In genomic region chr6:51273228-51273961, GRCh38 we compare ENCODE assay signal across 1 cellular context.
TF ChIP-seq lines count a peak whose summit lies in the region.

No MANE protein-coding gene starts in this region.

TF ChIP-seq in HepG2, 621 proteins besides CTCF, POLR2A, EP300 and RAD21 (continued from another document):
- TF ChIP-seq ZNF687 (CRISPR knock-in tag; IDR thresholded peaks at IDR 0.05), result no peak
- TF ChIP-seq, protein P1, sequence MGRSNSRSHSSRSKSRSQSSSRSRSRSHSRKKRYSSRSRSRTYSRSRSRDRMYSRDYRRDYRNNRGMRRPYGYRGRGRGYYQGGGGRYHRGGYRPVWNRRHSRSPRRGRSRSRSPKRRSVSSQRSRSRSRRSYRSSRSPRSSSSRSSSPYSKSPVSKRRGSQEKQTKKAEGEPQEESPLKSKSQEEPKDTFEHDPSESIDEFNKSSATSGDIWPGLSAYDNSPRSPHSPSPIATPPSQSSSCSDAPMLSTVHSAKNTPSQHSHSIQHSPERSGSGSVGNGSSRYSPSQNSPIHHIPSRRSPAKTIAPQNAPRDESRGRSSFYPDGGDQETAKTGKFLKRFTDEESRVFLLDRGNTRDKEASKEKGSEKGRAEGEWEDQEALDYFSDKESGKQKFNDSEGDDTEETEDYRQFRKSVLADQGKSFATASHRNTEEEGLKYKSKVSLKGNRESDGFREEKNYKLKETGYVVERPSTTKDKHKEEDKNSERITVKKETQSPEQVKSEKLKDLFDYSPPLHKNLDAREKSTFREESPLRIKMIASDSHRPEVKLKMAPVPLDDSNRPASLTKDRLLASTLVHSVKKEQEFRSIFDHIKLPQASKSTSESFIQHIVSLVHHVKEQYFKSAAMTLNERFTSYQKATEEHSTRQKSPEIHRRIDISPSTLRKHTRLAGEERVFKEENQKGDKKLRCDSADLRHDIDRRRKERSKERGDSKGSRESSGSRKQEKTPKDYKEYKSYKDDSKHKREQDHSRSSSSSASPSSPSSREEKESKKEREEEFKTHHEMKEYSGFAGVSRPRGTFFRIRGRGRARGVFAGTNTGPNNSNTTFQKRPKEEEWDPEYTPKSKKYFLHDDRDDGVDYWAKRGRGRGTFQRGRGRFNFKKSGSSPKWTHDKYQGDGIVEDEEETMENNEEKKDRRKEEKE (IDR thresholded peaks at IDR 0.05), result no peak
- TF ChIP-seq, protein P2, sequence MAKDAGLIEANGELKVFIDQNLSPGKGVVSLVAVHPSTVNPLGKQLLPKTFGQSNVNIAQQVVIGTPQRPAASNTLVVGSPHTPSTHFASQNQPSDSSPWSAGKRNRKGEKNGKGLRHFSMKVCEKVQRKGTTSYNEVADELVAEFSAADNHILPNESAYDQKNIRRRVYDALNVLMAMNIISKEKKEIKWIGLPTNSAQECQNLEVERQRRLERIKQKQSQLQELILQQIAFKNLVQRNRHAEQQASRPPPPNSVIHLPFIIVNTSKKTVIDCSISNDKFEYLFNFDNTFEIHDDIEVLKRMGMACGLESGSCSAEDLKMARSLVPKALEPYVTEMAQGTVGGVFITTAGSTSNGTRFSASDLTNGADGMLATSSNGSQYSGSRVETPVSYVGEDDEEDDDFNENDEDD (CRISPR knock-in tag; IDR thresholded peaks at IDR 0.05; ENCODE audit: borderline replicate concordance), result no peak
- TF ChIP-seq, protein P3, sequence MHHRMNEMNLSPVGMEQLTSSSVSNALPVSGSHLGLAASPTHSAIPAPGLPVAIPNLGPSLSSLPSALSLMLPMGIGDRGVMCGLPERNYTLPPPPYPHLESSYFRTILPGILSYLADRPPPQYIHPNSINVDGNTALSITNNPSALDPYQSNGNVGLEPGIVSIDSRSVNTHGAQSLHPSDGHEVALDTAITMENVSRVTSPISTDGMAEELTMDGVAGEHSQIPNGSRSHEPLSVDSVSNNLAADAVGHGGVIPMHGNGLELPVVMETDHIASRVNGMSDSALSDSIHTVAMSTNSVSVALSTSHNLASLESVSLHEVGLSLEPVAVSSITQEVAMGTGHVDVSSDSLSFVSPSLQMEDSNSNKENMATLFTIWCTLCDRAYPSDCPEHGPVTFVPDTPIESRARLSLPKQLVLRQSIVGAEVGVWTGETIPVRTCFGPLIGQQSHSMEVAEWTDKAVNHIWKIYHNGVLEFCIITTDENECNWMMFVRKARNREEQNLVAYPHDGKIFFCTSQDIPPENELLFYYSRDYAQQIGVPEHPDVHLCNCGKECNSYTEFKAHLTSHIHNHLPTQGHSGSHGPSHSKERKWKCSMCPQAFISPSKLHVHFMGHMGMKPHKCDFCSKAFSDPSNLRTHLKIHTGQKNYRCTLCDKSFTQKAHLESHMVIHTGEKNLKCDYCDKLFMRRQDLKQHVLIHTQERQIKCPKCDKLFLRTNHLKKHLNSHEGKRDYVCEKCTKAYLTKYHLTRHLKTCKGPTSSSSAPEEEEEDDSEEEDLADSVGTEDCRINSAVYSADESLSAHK (CRISPR knock-in tag; IDR thresholded peaks at IDR 0.05; ENCODE audit: borderline replicate concordance), result no peak
